16 cellular contexts compared by ENCODE assay signal in the genomic region with DNA sequence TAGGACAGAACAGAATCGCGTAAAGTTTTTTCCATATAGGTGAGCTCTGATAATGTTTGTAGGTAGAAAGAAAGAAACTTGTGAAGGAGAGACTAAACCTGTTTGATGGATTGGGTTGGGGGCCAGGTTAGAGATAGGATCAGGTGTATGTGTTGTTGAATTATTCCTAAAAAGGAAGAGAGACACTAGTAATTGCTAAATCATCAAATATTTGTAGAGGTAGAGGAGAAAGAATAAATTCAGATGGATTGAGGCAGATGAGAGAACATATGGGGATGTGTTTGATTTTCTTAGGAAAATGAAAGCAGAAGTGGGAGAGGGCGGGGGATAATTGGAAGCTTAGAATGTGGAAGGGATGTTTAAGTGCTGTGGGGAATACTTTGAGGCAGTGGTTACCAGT.
"Had no signal": no experiment of that assay in that cellular context is flagged by ENCODE, and none has a peak within 500 bp of the region (broad histone marks: within the 10 kb centered on the region; RNA-seq: fewer than 3 reads in every experiment).

No MANE protein-coding gene starts in this region.

- FAIRE-seq: keratinocyte, urothelium cell line had no signal

- H3K27me3 ChIP-seq: esophagus muscularis mucosa, gastrocnemius medialis, suprapubic skin, thyroid gland had no signal

- DNase-seq: effector memory CD8-positive, alpha-beta T cell; gastrocnemius medialis; left ventricle myocardium inferior; lower lobe of right lung; natural killer cell; right cardiac atrium; stimulated activated CD4-positive, alpha-beta T cell treated with anti-CD3 and anti-CD28 coated beads, Interleukin-4, amount 100 ng/mL, for 1 hour; stimulated activated CD8-positive, alpha-beta memory T cell treated with anti-CD3 and anti-CD28 coated beads, Interleukin-4, amount 100 ng/mL, for 48 hours; stimulated activated naive CD8-positive, alpha-beta T cell treated with anti-CD3 and anti-CD28 coated beads, Interleukin-15, Interleukin-2, amounts not matched to agents 100 U/mL and 50 U/mL, for 24 hours; thyroid gland had no signal

- ATAC-seq: effector memory CD8-positive, alpha-beta T cell; gastrocnemius medialis; lower lobe of right lung; natural killer cell; right cardiac atrium; stimulated activated effector memory CD8-positive, alpha-beta T cell treated with anti-CD3 and anti-CD28 coated beads, Interleukin-12 subunit alpha, Interleukin-12 subunit beta, amount 100 ng/mL, for 72 hours; stimulated activated naive CD8-positive, alpha-beta T cell treated with anti-CD3 and anti-CD28 coated beads, Interleukin-15, Interleukin-2, amounts not matched to agents 100 U/mL and 50 U/mL, for 24 hours had no signal

- H3K4me3 ChIP-seq: esophagus muscularis mucosa, gastrocnemius medialis, left ventricle myocardium inferior, lower lobe of right lung, suprapubic skin, thyroid gland had no signal

- H3K9me3 ChIP-seq: esophagus muscularis mucosa, gastrocnemius medialis, left ventricle myocardium inferior, lower lobe of right lung, suprapubic skin, thyroid gland had no signal

- H3K36me3 ChIP-seq: thyroid gland had no signal

- H3K27ac ChIP-seq: epithelial cell of prostate, esophagus muscularis mucosa, gastrocnemius medialis, left ventricle myocardium inferior, lower lobe of right lung, suprapubic skin, thyroid gland had no signal

- H3K4me1 ChIP-seq: suprapubic skin had no signal
